In the genomic region with DNA sequence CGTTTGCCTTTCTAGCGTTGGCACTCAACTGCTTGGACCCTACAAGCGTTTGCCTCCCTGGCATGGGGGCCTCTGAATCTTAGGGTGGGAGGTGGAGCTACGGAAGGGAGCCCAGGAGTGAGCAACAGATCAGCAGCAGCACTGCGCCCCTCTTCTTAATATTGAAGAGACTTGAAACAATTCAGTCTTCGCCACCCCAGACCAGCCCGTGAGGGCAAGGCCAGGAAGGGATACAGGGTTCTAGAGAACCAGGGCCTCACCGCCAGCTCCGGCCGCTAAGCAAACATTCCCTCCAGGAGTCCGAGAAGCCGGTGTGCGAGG, we compare ENCODE assay signal across 9 cellular contexts. TPM values are rescaled to one million over a fixed set of nuclear protein-coding genes. Genes with fewer than 3 reads are reported as not detected.
A peak's percentile ranks its signal among the peaks of the same experiment; 100 is the strongest.
DNase-seq lines count a peak whose midpoint lies in the region; ATAC-seq and TF ChIP-seq lines count a peak whose summit lies in the region.
"Had no signal": no experiment of that assay in that cellular context is flagged by ENCODE, and none has a peak within 500 bp of the region (broad histone marks: within the 10 kb centered on the region; RNA-seq: fewer than 3 reads in every experiment).

No MANE protein-coding gene starts in this region.

- peak overlapping the region; percentile 65 for H3K9ac ChIP-seq in iPS-15b (ENCODE audit: low read depth, low read length)

- H3K36me3 ChIP-seq in WERI-Rb-1 = no peaks in the 10 kb centered on the region; the same call in 1 of the 2 replicates
- no peaks in the 10 kb centered on the region for H3K36me3 ChIP-seq in iPS-15b (ENCODE audit: control insufficient read depth, insufficient read depth, low read length)

- DNase-seq in WERI-Rb-1 (no peak), lower leg skin (ENCODE audit: low spot score in 2 of 2) (no peak), hepatic stellate cell (ENCODE audit: low spot score) (no peak)
- DNase-seq: cortex of kidney had no signal

- peak overlapping the region; percentile 70 for H3K4me3 ChIP-seq in WERI-Rb-1 (ENCODE audit: low read depth, low read length)
- peak overlapping the region; percentile 86 for H3K4me3 ChIP-seq in iPS-15b (ENCODE audit: low read depth, low read length)
- H3K4me3 ChIP-seq in skin epidermis = peak overlapping the region; percentile 32 to 53 (median 40)
- no peak overlapping the region for H3K4me3 ChIP-seq in lower leg skin (ENCODE audit: low read depth, poor library complexity, severe bottlenecking)

- H3K27me3 ChIP-seq in WERI-Rb-1 (ENCODE audit: insufficient read depth, low read depth, severe bottlenecking) (no peaks in the 10 kb centered on the region), iPS-15b (ENCODE audit: control insufficient read depth, insufficient read depth, low read length) (peaks cover 3% of the 10 kb centered on the region)

- peaks cover 29% of the 10 kb centered on the region for H3K4me1 ChIP-seq in iPS-15b (ENCODE audit: control insufficient read depth, insufficient read depth, low read length)

- H3K9me3 ChIP-seq in WERI-Rb-1 (ENCODE audit: severe bottlenecking) = peaks cover 2% of the 10 kb centered on the region
- H3K9me3 ChIP-seq in iPS-15b (ENCODE audit: control insufficient read depth, insufficient read depth, low read length) = no peaks in the 10 kb centered on the region

- peak overlapping the region; percentile 87 for H3K27ac ChIP-seq in WERI-Rb-1
- peak overlapping the region; percentile 7 to 91 (median 73) for H3K27ac ChIP-seq in skin epidermis

- intact Hi-C loops in lower leg skin (cut with DNase I; ENCODE audit: low total_unique reads) = no loop called here

- no peak for TF ChIP-seq POLR2A in lower leg skin (IDR thresholded peaks at IDR 0.05)

- 11 to 20% methylated on average over 13 of the region's 13 CpGs for WGBS in lower leg skin, 2 donors

- ATAC-seq in GM19397 (IDR thresholded peaks at IDR 0.05; ENCODE audit: unreplicated experiment) (peak; percentile 11), HG03520 (IDR thresholded peaks at IDR 0.05; ENCODE audit: unreplicated experiment) (no peak), HG03108 (IDR thresholded peaks at IDR 0.05; ENCODE audit: unreplicated experiment) (no peak)

- no peak for TF ChIP-seq CTCF in WERI-Rb-1 (IDR thresholded peaks at IDR 0.05; ENCODE audit: low read depth, low read length)
- TF ChIP-seq CTCF in lower leg skin (IDR thresholded peaks at IDR 0.05) = no peak

RNA-seq across cellular contexts. Expression of a gene that starts 1.5 kb away (rescaled TPM):
- total RNA-seq in lower leg skin = 100 to 1,000 TPM in 2 of 4 donors, 10 to 100 TPM in 2; 80.3 to 147 (median 99.1) TPM

RNA-seq across cellular contexts. Expression of a gene that starts 36.1 kb away (rescaled TPM):
- total RNA-seq in lower leg skin = 10 to 100 TPM in 2 of 4 donors, 1 to 10 TPM in 2; 5.5 to 13.0 (median 8.7) TPM
